ENCODE assay signal across 10 cellular contexts in the genomic region with DNA sequence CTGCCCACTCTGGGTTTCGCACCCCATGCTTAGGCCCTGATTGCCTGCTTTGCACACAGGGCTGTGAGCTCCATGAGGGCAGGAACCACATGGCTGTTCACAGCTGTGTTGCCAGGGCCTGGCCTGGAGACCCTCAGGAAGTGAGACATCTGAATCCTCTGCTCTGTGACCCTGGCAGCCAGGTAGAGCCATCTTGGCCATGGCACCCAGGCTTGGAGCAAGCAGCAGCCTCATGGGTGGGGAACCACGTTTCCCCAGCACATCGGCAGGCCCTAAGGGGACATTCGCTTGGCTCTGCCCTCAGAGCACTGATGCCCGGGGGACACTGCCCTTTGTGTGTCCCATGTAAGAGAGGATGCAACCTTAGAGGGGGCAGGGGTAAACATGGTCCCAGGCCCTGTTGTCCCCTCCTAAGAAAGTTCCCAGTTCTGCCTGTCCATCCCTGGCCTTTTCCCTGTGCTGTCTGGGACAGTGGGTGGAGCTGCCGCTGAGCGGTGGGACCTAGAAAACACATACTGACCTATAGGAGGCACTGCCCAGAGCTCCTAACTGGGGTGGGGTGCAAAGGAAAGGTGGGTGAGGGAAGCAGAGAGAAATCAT.
DNase-seq lines count a peak whose midpoint lies in the region; ATAC-seq and TF ChIP-seq lines count a peak whose summit lies in the region.
"Had no signal": no experiment of that assay in that cellular context is flagged by ENCODE, and none has a peak within 500 bp of the region (broad histone marks: within the 10 kb centered on the region; RNA-seq: fewer than 3 reads in every experiment).

No MANE protein-coding gene starts in this region.

- dilution Hi-C loops in IMR-90 (cut with HindIII; ENCODE audit: low sequenced_read_pairs, unreplicated experiment) = no loop called here

- H3K9me1 ChIP-seq in IMR-90 (ENCODE audit: insufficient read depth, low read length) = peaks cover 5% of the 10 kb centered on the region; the same call in 1 of the 2 replicates

- TF ChIP-seq CTCF in 22Rv1 (IDR thresholded peaks at IDR 0.05) = no peak
- no peak for TF ChIP-seq CTCF in IMR-90 (conservative IDR thresholded peaks at IDR 0.05; ENCODE audit: low read depth, low read length)
- TF ChIP-seq CTCF in esophagus muscularis mucosa (IDR thresholded peaks at IDR 0.05) = no peak
- TF ChIP-seq CTCF in ovary (IDR thresholded peaks at IDR 0.05) = no peak

- no peak overlapping the region for H3K56ac ChIP-seq in IMR-90 (ENCODE audit: extremely low read depth, insufficient read depth, low read length)

- CTCF ChIA-PET in IMR-90 (lab: Yijun Ruan, JAX) = interaction anchor here (0.5 kb wide), 1 partner anchor 193 kb away, joined by 3 read pairs; no protein-coding TSS in a partner anchor

- H3K9me3 ChIP-seq in IMR-90 (ENCODE audit: control insufficient read depth, insufficient read depth, low read length) (no peaks in the 10 kb centered on the region), esophagus muscularis mucosa (no peaks in the 10 kb centered on the region), ovary (no peaks in the 10 kb centered on the region)

- H2BK5ac ChIP-seq in IMR-90 (ENCODE audit: low read depth, low read length, poor library complexity, severe bottlenecking) = no peak overlapping the region

- no peak overlapping the region for H2BK120ac ChIP-seq in IMR-90 (ENCODE audit: low read depth, low read length)

- peak overlapping the region; percentile 73 for H3K4ac ChIP-seq in IMR-90 (ENCODE audit: low read depth, low read length)

- in situ Hi-C loops in IMR-90 (cut with MboI; ENCODE audit: low sequenced_read_pairs) = no loop called here

- H3K36me3 ChIP-seq in IMR-90 (ENCODE audit: control insufficient read depth, insufficient read depth, low read length) = no peaks in the 10 kb centered on the region
- H3K36me3 ChIP-seq in esophagus muscularis mucosa = no peaks in the 10 kb centered on the region
- H3K36me3 ChIP-seq in ovary = no peaks in the 10 kb centered on the region

- H4K20me1 ChIP-seq in IMR-90 (ENCODE audit: insufficient read depth, low read length) = no peaks in the 10 kb centered on the region

- no peak for TF ChIP-seq EP300 in esophagus muscularis mucosa (IDR thresholded peaks at IDR 0.05)
- TF ChIP-seq EP300 in ovary (IDR thresholded peaks at IDR 0.05) = no peak

- intact Hi-C loops in IMR-90 (cut with micrococcal nuclease) = no loop called here
- intact Hi-C loops in esophagus muscularis mucosa (cut with DNase I) = loop anchor here (5.0 kb wide), 1 partner anchor 290 kb away; no protein-coding TSS in a partner anchor
- intact Hi-C loops in ovary (cut with DNase I) = loop anchor here (5.0 to 10.0 kb wide), 5 partner anchors 145 to 293 kb away; a partner anchor contains a TSS

- no peak overlapping the region for H3K23ac ChIP-seq in IMR-90 (ENCODE audit: low read depth, low read length)

- no TSS peak for BruUV-seq in IMR-90 (replicated peaks; lab: Mats Ljungman, UMichigan)

- H3K18ac ChIP-seq in IMR-90 (ENCODE audit: low read depth, low read length) = no peak overlapping the region

- H2AK9ac ChIP-seq in IMR-90 (replicated peaks; ENCODE audit: low read depth, low read length, poor library complexity) = no peak overlapping the region

- DNase-seq in IMR-90 (no peak), esophagus muscularis mucosa (ENCODE audit: extremely low spot score) (no peak), ovary (peak in 4 of 5 donors; percentile 23 to 48 (median 32)), NCI-H524 treated with DMSO at 0.1 percent for 48 hours (lab: John Stamatoyannopoulos, UW) (no peak), midbrain (lab: John Stamatoyannopoulos, UW) (no peak)
- no peak for DNase-seq in NK-92 treated with Interleukin-12 subunit alpha and Interleukin-12 subunit beta, amount 100 ng/mL, for 24 hours (lab: John Stamatoyannopoulos, UW)
- DNase-seq: KG1, NCI-H524 had no signal

- TF ChIP-seq RAD21 in IMR-90 (IDR thresholded peaks at IDR 0.05; ENCODE audit: low read length) = no peak

- no peaks in the 10 kb centered on the region for H3K27me3 ChIP-seq in IMR-90 (ENCODE audit: control insufficient read depth, insufficient read depth, low read length)
- no peaks in the 10 kb centered on the region for H3K27me3 ChIP-seq in esophagus muscularis mucosa
- no peaks in the 10 kb centered on the region for H3K27me3 ChIP-seq in ovary

- no peak overlapping the region for H2BK15ac ChIP-seq in IMR-90 (ENCODE audit: low read depth, low read length)

- POLR2A ChIA-PET in IMR-90 (lab: Charles Lee; ENCODE audit: unreplicated experiment) = no interaction called here

- H3K4me2 ChIP-seq in IMR-90 (ENCODE audit: low read depth, low read length) = no peak overlapping the region

- H4K5ac ChIP-seq in IMR-90 (ENCODE audit: low read depth, low read length) = no peak overlapping the region

- H3K79me1 ChIP-seq in IMR-90 (ENCODE audit: low read depth in 1 of 2, low read length in 2 of 2) = no peaks in the 10 kb centered on the region

- H2AK5ac ChIP-seq in IMR-90 (ENCODE audit: low read depth, low read length) = peak overlapping the region; percentile 75

- ATAC-seq in IMR-90 (ENCODE audit: low read depth) (no peak), GM19328 (IDR thresholded peaks at IDR 0.05; ENCODE audit: unreplicated experiment) (no peak)

- no peak for TF ChIP-seq POLR2A in IMR-90 (IDR thresholded peaks at IDR 0.05; ENCODE audit: low read depth, low read length)
- no peak for TF ChIP-seq POLR2A in esophagus muscularis mucosa (IDR thresholded peaks at IDR 0.05; ENCODE audit: low read depth)
- TF ChIP-seq POLR2A in ovary (IDR thresholded peaks at IDR 0.05) = no peak

- no peak overlapping the region for H3K14ac ChIP-seq in IMR-90 (replicated peaks; ENCODE audit: low read depth, low read length)

- peak overlapping the region; percentile 97 for H3K27ac ChIP-seq in 22Rv1
- no peak overlapping the region for H3K27ac ChIP-seq in IMR-90 (ENCODE audit: insufficient read depth, low read length)
- peak overlapping the region; percentile 74 to 88 (median 82) for H3K27ac ChIP-seq in esophagus muscularis mucosa (replicated peaks in 1 of 4)
- peak overlapping the region; percentile 60 to 88 for H3K27ac ChIP-seq in ovary

- no peak overlapping the region for H3K9ac ChIP-seq in IMR-90 (ENCODE audit: low read depth, low read length)

- 100% methylated on average over 1 of the region's 7 CpGs; no CpG with 5 or more reads in 1 of the 2 experiments for WGBS in IMR-90 (ENCODE audit: extremely low coverage in 2 of 2, insufficient read length in 1 of 2), 2 experiments
- 100% methylated on average over 3 of the region's 7 CpGs for WGBS in esophagus muscularis mucosa
- 93 to 94% (median 93%) methylated on average over 7 of the region's 7 CpGs for WGBS in ovary, 3 donors

- no peak overlapping the region for H2AFZ ChIP-seq in IMR-90 (replicated peaks; ENCODE audit: low read length, poor library complexity)

- H4K91ac ChIP-seq in IMR-90 (ENCODE audit: insufficient read depth, low read depth, low read length) = peak overlapping the region; percentile 21; the same call in 1 of the 2 replicates

- H3K4me3 ChIP-seq in IMR-90 (ENCODE audit: insufficient read depth, low read depth, low read length) = no peak overlapping the region
- peak overlapping the region in 1 of 4 donors; percentile 51 for H3K4me3 ChIP-seq in esophagus muscularis mucosa
- no peak overlapping the region for H3K4me3 ChIP-seq in ovary

- peak overlapping the region in 1 of 2 experiments; percentile 26; a peak in 1 of 4 replicates for H4K8ac ChIP-seq in IMR-90 (ENCODE audit: low read depth in 2 of 2, low read length in 2 of 2)

- no peak overlapping the region for H2BK20ac ChIP-seq in IMR-90 (ENCODE audit: low read depth, low read length)

- H3K4me1 ChIP-seq in IMR-90 (ENCODE audit: control insufficient read depth, insufficient read depth, low read length) (peaks cover 25% of the 10 kb centered on the region), esophagus muscularis mucosa (peaks cover 64 to 76% (median 72%) of the 10 kb centered on the region in 4 donors), ovary (ENCODE audit: insufficient read depth) (peaks cover 24% of the 10 kb centered on the region)

TF ChIP-seq in IMR-90, 13 proteins besides CTCF, POLR2A, EP300 and RAD21:
- TF ChIP-seq SMC3 (IDR thresholded peaks at IDR 0.05; ENCODE audit: low read depth, low read length) = no peak
- no peak for TF ChIP-seq NFE2L2 (IDR thresholded peaks at IDR 0.05; ENCODE audit: low read depth, low read length)
- TF ChIP-seq CEBPB (IDR thresholded peaks at IDR 0.05; ENCODE audit: low read depth, low read length) = no peak
- no peak for TF ChIP-seq RFX5 (IDR thresholded peaks at IDR 0.05; ENCODE audit: low read depth, low read length)
- no peak for TF ChIP-seq MXI1 (IDR thresholded peaks at IDR 0.05; ENCODE audit: borderline replicate concordance, low read depth, low read length)
- TF ChIP-seq MAZ (IDR thresholded peaks at IDR 0.05; ENCODE audit: borderline replicate concordance, low read depth, low read length) = no peak
- TF ChIP-seq, protein P1, sequence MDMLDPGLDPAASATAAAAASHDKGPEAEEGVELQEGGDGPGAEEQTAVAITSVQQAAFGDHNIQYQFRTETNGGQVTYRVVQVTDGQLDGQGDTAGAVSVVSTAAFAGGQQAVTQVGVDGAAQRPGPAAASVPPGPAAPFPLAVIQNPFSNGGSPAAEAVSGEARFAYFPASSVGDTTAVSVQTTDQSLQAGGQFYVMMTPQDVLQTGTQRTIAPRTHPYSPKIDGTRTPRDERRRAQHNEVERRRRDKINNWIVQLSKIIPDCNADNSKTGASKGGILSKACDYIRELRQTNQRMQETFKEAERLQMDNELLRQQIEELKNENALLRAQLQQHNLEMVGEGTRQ (IDR thresholded peaks at IDR 0.05; ENCODE audit: low read depth, low read length) = no peak
- no peak for TF ChIP-seq FOS (IDR thresholded peaks at IDR 0.05; ENCODE audit: low read depth, low read length)
- no peak for TF ChIP-seq CHD1 (IDR thresholded peaks at IDR 0.05; ENCODE audit: low read depth, low read length)
- TF ChIP-seq, protein P2, sequence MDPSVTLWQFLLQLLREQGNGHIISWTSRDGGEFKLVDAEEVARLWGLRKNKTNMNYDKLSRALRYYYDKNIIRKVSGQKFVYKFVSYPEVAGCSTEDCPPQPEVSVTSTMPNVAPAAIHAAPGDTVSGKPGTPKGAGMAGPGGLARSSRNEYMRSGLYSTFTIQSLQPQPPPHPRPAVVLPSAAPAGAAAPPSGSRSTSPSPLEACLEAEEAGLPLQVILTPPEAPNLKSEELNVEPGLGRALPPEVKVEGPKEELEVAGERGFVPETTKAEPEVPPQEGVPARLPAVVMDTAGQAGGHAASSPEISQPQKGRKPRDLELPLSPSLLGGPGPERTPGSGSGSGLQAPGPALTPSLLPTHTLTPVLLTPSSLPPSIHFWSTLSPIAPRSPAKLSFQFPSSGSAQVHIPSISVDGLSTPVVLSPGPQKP (IDR thresholded peaks at IDR 0.05; ENCODE audit: borderline replicate concordance, low read depth, low read length) = no peak
- no peak for TF ChIP-seq RCOR1 (IDR thresholded peaks at IDR 0.05; ENCODE audit: insufficient replicate concordance, low read length)
- no peak for TF ChIP-seq BHLHE40 (IDR thresholded peaks at IDR 0.05; ENCODE audit: low read depth, low read length)
- TF ChIP-seq MAFK (IDR thresholded peaks at IDR 0.05; ENCODE audit: low read depth, low read length) = no peak

Comparison
In these comparisons a context has a peak if more than half of its experiments do, and no peak if none do; other contexts are left out.
1. DNase-seq: peak in ovary (4 of 5); none in IMR-90 (single experiment), esophagus muscularis mucosa (single experiment), NK-92 treated with Interleukin-12 subunit alpha and Interleukin-12 subunit beta, amount 100 ng/mL, for 24 hours (single experiment), NCI-H524 treated with DMSO at 0.1 percent for 48 hours (single experiment) and midbrain (single experiment).